25 cellular contexts compared by ENCODE assay signal in the genomic region with DNA sequence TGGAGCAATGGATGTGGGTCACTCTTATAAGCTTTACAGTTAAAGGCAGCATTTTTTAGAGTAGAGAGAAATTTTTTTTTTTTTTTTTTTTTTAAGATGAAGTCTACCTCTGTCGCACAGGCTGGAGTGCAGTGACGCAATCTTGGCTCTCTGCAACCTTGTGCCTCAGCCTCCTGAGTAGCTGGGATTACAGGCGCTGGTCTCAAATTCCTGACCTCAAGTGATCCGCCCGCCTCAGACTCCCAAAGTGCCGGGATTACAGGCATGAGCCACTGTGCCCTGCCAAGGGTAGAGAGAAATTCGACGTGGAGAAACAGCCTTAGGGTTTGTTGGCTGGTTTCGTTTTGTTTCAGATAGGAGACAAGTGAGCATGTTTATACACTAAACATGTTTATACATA.
DNase-seq lines count a peak whose midpoint lies in the region; ATAC-seq and TF ChIP-seq lines count a peak whose summit lies in the region.
"Had no signal": no experiment of that assay in that cellular context is flagged by ENCODE, and none has a peak within 500 bp of the region (broad histone marks: within the 10 kb centered on the region; RNA-seq: fewer than 3 reads in every experiment).

No MANE protein-coding gene starts in this region.

- H3K9me3 ChIP-seq in mesenchymal stem cell (ENCODE audit: control insufficient read depth, low read length) (peaks cover 1% of the 10 kb centered on the region), transverse colon (no peaks in the 10 kb centered on the region)
- H3K9me3 ChIP-seq: ascending aorta, esophagus muscularis mucosa, neutrophil, stomach, thyroid gland had no signal

- H3K79me1 ChIP-seq in mesenchymal stem cell (replicated peaks; ENCODE audit: low read length, poor library complexity, severe bottlenecking) = no peaks in the 10 kb centered on the region

- no peak overlapping the region for H2AK5ac ChIP-seq in mesenchymal stem cell (ENCODE audit: low read length, severe bottlenecking)

- peak; percentile 55 for ATAC-seq in Right ventricle myocardium superior (ENCODE audit: poor library complexity)
- ATAC-seq in left cardiac atrium = no peak
- no peak for ATAC-seq in HG03354 (IDR thresholded peaks at IDR 0.05; ENCODE audit: poor library complexity, severe bottlenecking, unreplicated experiment)
- ATAC-seq: activated CD8-positive, alpha-beta T cell treated with anti-CD3 and anti-CD28 coated beads, Interleukin-2, amount 10 ng/mL, durations not matched to agents 7 days and 5 days had no signal

- H2BK12ac ChIP-seq in mesenchymal stem cell (ENCODE audit: low read length in 2 of 2) = no peak overlapping the region

- H3K14ac ChIP-seq in mesenchymal stem cell (ENCODE audit: low read length in 2 of 2) = no peak overlapping the region

- in situ Hi-C loops in transverse colon (cut with MboI; ENCODE audit: low pct_ligation_motif_present in 1 of 4, low pct_unique_long_range_greater_than_20kb in 1 of 4, low sequenced_read_pairs in 3 of 4) = loop anchor here (25.0 kb wide), 1 partner anchor 699 kb away; no protein-coding TSS in a partner anchor

- H2BK15ac ChIP-seq in mesenchymal stem cell (ENCODE audit: low read depth, poor library complexity, severe bottlenecking) = no peak overlapping the region

- no peak overlapping the region for H2BK5ac ChIP-seq in mesenchymal stem cell (ENCODE audit: low read depth, low read length, poor library complexity, severe bottlenecking)

- H3K27me3 ChIP-seq in mesenchymal stem cell (ENCODE audit: control insufficient read depth in 1 of 2, insufficient read depth in 1 of 2, low read length in 2 of 2) = no peaks in the 10 kb centered on the region
- no peaks in the 10 kb centered on the region for H3K27me3 ChIP-seq in transverse colon
- H3K27me3 ChIP-seq: ascending aorta, esophagus muscularis mucosa, neutrophil, stomach, thyroid gland had no signal

- intact Hi-C loops in Right ventricle myocardium superior (cut with DNase I) (loop anchor here (5.0 to 10.0 kb wide), 2 partner anchors 189 to 706 kb away; no protein-coding TSS in a partner anchor), left cardiac atrium (cut with DNase I) (loop anchor here (5.0 to 10.0 kb wide), 3 partner anchors 199 to 709 kb away; no protein-coding TSS in a partner anchor), transverse colon (cut with DNase I; ENCODE audit: low total_unique reads) (no loop called here)

- TF ChIP-seq CTCF in transverse colon (IDR thresholded peaks at IDR 0.05) = no peak

- no peak overlapping the region for H2AFZ ChIP-seq in mesenchymal stem cell (ENCODE audit: low read depth, low read length)

- H4K8ac ChIP-seq in mesenchymal stem cell (ENCODE audit: low read length) = no peak overlapping the region

- no peak overlapping the region for H4K91ac ChIP-seq in mesenchymal stem cell (ENCODE audit: low read length)

- H3K4me3 ChIP-seq in mesenchymal stem cell (ENCODE audit: insufficient read depth in 1 of 2, low read depth in 1 of 2, low read length in 2 of 2) = no peak overlapping the region
- H3K4me3 ChIP-seq in transverse colon = no peak overlapping the region
- H3K4me3 ChIP-seq: ascending aorta, esophagus muscularis mucosa, stomach, thyroid gland had no signal

- no peak overlapping the region for H3K27ac ChIP-seq in mesenchymal stem cell (ENCODE audit: low read length, poor library complexity, severe bottlenecking)
- H3K27ac ChIP-seq in transverse colon = no peak overlapping the region
- H3K27ac ChIP-seq: ascending aorta, esophagus muscularis mucosa, neutrophil, thyroid gland had no signal

- no peak overlapping the region for H2BK120ac ChIP-seq in mesenchymal stem cell (ENCODE audit: low read depth, low read length)

- H3K36me3 ChIP-seq in mesenchymal stem cell (ENCODE audit: control insufficient read depth in 1 of 2, insufficient read depth in 2 of 2, low read depth in 1 of 2, low read length in 2 of 2) = no peaks in the 10 kb centered on the region
- no peaks in the 10 kb centered on the region for H3K36me3 ChIP-seq in transverse colon
- H3K36me3 ChIP-seq: ascending aorta, esophagus muscularis mucosa, neutrophil, stomach, thyroid gland had no signal

- no peak for TF ChIP-seq POLR2A in transverse colon (IDR thresholded peaks at IDR 0.05)

- no peak for TF ChIP-seq EP300 in transverse colon (IDR thresholded peaks at IDR 0.05; ENCODE audit: low read depth)

- WGBS in mesenchymal stem cell = 98% methylated on average over 6 of the region's 9 CpGs
- 71 to 86% methylated on average over 8 to 9 of the region's 9 CpGs for WGBS in transverse colon (ENCODE audit: low coverage in 1 of 2), 2 donors

- H3K4me2 ChIP-seq in mesenchymal stem cell (ENCODE audit: low read length, poor library complexity, severe bottlenecking) = no peak overlapping the region

- DNase-seq in Right ventricle myocardium superior = peak; percentile 54
- DNase-seq in left cardiac atrium = no peak
- DNase-seq in fibroblast of gingiva (ENCODE audit: low read depth) = peak; percentile 66
- peak; percentile 11 for DNase-seq in mesenchymal stem cell
- DNase-seq in transverse colon = peak; percentile 11
- no peak for DNase-seq in T-helper 1 cell
- no peak for DNase-seq in NCI-H1417 (lab: John Stamatoyannopoulos, UW)
- DNase-seq: activated CD8-positive, alpha-beta T cell treated with anti-CD3 and anti-CD28 coated beads, Interleukin-2, amount 10 ng/mL, durations not matched to agents 7 days and 5 days; AML-193; caudate nucleus; CD4-positive, alpha-beta memory T cell; endodermal cell; NCI-H1105 treated with DMSO at 0.1 percent for 48 hours; NCI-H2081 treated with DMSO at 0.1 percent for 48 hours; NCI-H226; NCI-H774; small intestine; stimulated activated CD4-positive, alpha-beta T cell treated with anti-CD3 and anti-CD28 coated beads, Interleukin-1b, Interleukin-23, amount 100 ng/mL, for 48 hours; stimulated activated CD8-positive, alpha-beta memory T cell treated with anti-CD3 and anti-CD28 coated beads, Interleukin-4, amount 100 ng/mL, for 48 hours; stomach; thyroid gland had no signal

- H3K9ac ChIP-seq in mesenchymal stem cell (ENCODE audit: low read length) = no peak overlapping the region

- H3K23ac ChIP-seq in mesenchymal stem cell (ENCODE audit: low read length in 2 of 2) = no peak overlapping the region

- H3K18ac ChIP-seq in mesenchymal stem cell (ENCODE audit: low read depth in 1 of 2, low read length in 2 of 2) = no peak overlapping the region

- no peak overlapping the region for H3K4ac ChIP-seq in mesenchymal stem cell (ENCODE audit: low read depth in 1 of 2, low read length in 2 of 2)

- H3K4me1 ChIP-seq in mesenchymal stem cell (ENCODE audit: control insufficient read depth, insufficient read depth, low read depth, low read length) (no peaks in the 10 kb centered on the region), transverse colon (no peaks in the 10 kb centered on the region)
- H3K4me1 ChIP-seq: ascending aorta, thyroid gland had no signal

Comparison
In these comparisons a context has a peak if more than half of its experiments do, and no peak if none do; other contexts are left out.
1. DNase-seq: peak in Right ventricle myocardium superior (single experiment), fibroblast of gingiva (single experiment), mesenchymal stem cell (single experiment) and transverse colon (single experiment); none in left cardiac atrium (single experiment), T-helper 1 cell (0 of 5) and NCI-H1417 (0 of 3).